In the genomic region with DNA sequence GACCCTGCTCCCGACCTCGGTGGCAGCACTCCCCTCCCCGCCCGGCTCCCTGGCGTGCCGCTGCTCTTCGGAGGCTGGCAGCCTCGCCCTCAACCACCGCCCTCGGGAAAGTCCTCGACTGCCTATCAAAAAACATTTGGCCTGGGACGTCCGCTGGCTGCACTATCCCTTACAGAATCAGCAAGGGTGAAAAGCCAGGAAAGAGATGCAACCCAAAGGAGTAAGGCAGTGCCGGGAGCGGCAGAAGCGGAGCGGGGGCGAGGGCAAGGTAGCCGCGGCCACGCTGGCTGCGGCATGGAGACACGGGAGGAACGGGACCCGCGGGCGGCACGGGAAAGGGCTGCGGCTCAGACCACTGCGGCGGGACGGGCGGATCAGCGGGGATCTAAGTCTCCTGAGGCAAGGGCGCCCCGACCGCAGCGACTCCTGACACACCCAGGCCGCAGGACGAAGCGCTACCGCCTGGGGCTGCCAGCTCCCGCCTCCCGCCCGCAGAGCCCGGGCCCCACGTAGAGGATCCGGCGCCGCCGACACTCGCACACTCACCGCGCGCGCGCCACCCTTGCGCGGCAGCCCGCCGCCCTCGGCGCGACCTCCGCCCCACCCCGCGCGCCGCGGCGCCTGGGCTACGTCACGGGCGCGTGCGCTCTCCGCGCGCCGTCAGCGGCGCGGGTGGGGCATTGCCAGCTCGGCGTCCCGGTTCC, we compare ENCODE assay signal across 8 cellular contexts. TPM values are rescaled to one million over a fixed set of nuclear protein-coding genes. Genes with fewer than 3 reads are reported as not detected.
DNase-seq lines count a peak whose midpoint lies in the region; ATAC-seq and TF ChIP-seq lines count a peak whose summit lies in the region.

A gene with protein sequence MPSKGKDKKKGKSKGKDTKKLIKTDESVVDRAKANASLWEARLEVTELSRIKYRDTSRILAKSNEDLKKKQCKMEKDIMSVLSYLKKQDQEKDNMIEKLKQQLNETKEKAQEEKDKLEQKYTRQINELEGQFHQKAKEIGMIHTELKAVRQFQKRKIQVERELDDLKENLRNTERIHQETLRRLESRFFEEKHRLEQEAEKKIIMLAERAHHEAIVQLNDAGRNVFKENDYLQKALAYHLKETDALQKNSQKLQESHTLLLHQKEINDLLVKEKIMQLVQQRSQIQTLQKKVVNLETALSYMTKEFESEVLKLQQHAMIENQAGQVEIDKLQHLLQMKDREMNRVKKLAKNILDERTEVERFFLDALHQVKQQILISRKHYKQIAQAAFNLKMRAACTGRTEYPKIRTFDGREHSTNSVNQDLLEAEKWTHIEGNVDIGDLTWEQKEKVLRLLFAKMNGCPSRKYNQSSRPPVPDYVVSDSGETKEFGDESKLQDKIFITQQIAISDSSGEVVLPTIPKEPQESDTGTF (plus strand): TSS at position 646 of the 704 bp plus-strand sequence. CDS start 130 bp downstream, outside the sequence.
Gene ENTPD5, minus strand, starts transcription at position 585 of the 704 bp plus-strand sequence. CDS start 31,186 bp downstream, outside the sequence.

- H3K27ac Mint-ChIP-seq in activated naive CD8-positive, alpha-beta T cell treated with anti-CD3 and anti-CD28 coated beads, Interleukin-2, amount 10 ng/mL, durations not matched to agents 7 days and 5 days = peak within 1 kb of the TSS; percentile 94

- H3K4me3 Mint-ChIP-seq in activated naive CD8-positive, alpha-beta T cell treated with anti-CD3 and anti-CD28 coated beads, Interleukin-2, amount 10 ng/mL, durations not matched to agents 7 days and 5 days = peak within 1 kb of the TSS; percentile 97

- H3K36me3 ChIP-seq in parathyroid adenoma (ENCODE audit: control insufficient read depth, insufficient read depth, low read length) (no peaks in the 10 kb centered on the region), thyroid gland (no peaks in the 10 kb centered on the region)

- TF ChIP-seq CTCF in parathyroid adenoma (IDR thresholded peaks at IDR 0.05) = no peak
- TF ChIP-seq CTCF in thyroid gland (IDR thresholded peaks at IDR 0.05) = peak in 3 of 6 experiments; percentile 1 to 14 (median 5)

- H3K4me2 ChIP-seq in parathyroid adenoma (ENCODE audit: low read length) = peak within 1 kb of the TSS; percentile 99

- POLR2A ChIA-PET in activated naive CD8-positive, alpha-beta T cell treated with anti-CD3 and anti-CD28 coated beads, Interleukin-2, amount 10 ng/mL, durations not matched to agents 7 days and 5 days (lab: Charles Lee) = interaction anchor here (0.6 to 1.8 kb wide), 6 partner anchors 65 to 556 kb away, joined by 3 to 9 read pairs (median 4); partner anchors contain the start of genes ALDH6A1, COQ6, FAM161B and LIN52

- DNase-seq in GM04504 (ENCODE audit: low read depth) (peak; percentile 77), NCI-H1048 (lab: John Stamatoyannopoulos, UW) (peak; percentile 74), SKM-1 treated with dmso at 0.1 percent for 144 hours (lab: John Stamatoyannopoulos, UW; ENCODE audit: unreplicated experiment) (peak; percentile 50), Right ventricle myocardium superior (peak; percentile 92), thyroid gland (peak; percentile 82 to 84)
- peak; percentile 88 for DNase-seq in activated naive CD8-positive, alpha-beta T cell treated with anti-CD3 and anti-CD28 coated beads, Interleukin-2, amount 10 ng/mL, durations not matched to agents 7 days and 5 days

- WGBS in thyroid gland, 2 donors = 0 to 1% methylated on average over 25 to 36 of the region's 86 CpGs

- H3K27me3 Mint-ChIP-seq in activated naive CD8-positive, alpha-beta T cell treated with anti-CD3 and anti-CD28 coated beads, Interleukin-2, amount 10 ng/mL, durations not matched to agents 7 days and 5 days = no peaks in the 10 kb centered on the region

- H3K27me3 ChIP-seq in parathyroid adenoma (ENCODE audit: control insufficient read depth, insufficient read depth, low read length) (no peaks in the 10 kb centered on the region), thyroid gland (no peaks in the 10 kb centered on the region)

- ATAC-seq in HG02571 (IDR thresholded peaks at IDR 0.05; ENCODE audit: unreplicated experiment) (peak; percentile 84), Right ventricle myocardium superior (ENCODE audit: poor library complexity) (peak; percentile 99)
- peak; percentile 96 for ATAC-seq in activated naive CD8-positive, alpha-beta T cell treated with anti-CD3 and anti-CD28 coated beads, Interleukin-2, amount 10 ng/mL, durations not matched to agents 7 days and 5 days (ENCODE audit: low read depth)

- intact Hi-C loops in Right ventricle myocardium superior (cut with DNase I) (no loop called here), thyroid gland (cut with DNase I) (no loop called here)

- H3K9me3 ChIP-seq in parathyroid adenoma (ENCODE audit: control insufficient read depth, low read length) (no peaks in the 10 kb centered on the region), thyroid gland (no peaks in the 10 kb centered on the region)

- H3K27ac ChIP-seq in parathyroid adenoma = peak within 1 kb of the TSS; percentile 90
- H3K27ac ChIP-seq in thyroid gland = peak within 1 kb of the TSS; percentile 89 to 91 (median 90)

- H3K9ac ChIP-seq in parathyroid adenoma = peak within 1 kb of the TSS; percentile 65

- no peaks in the 10 kb centered on the region for H3K36me3 Mint-ChIP-seq in activated naive CD8-positive, alpha-beta T cell treated with anti-CD3 and anti-CD28 coated beads, Interleukin-2, amount 10 ng/mL, durations not matched to agents 7 days and 5 days

- H3K4me1 Mint-ChIP-seq in activated naive CD8-positive, alpha-beta T cell treated with anti-CD3 and anti-CD28 coated beads, Interleukin-2, amount 10 ng/mL, durations not matched to agents 7 days and 5 days = peaks cover 17% of the 10 kb centered on the region

- peak within 1 kb of the TSS; percentile 100 for H2AFZ ChIP-seq in parathyroid adenoma

- H3K9me3 Mint-ChIP-seq in activated naive CD8-positive, alpha-beta T cell treated with anti-CD3 and anti-CD28 coated beads, Interleukin-2, amount 10 ng/mL, durations not matched to agents 7 days and 5 days = no peaks in the 10 kb centered on the region

- peak; percentile 79 to 98 for TF ChIP-seq POLR2A in thyroid gland (IDR thresholded peaks at IDR 0.05)

- no peaks in the 10 kb centered on the region for H3K79me2 ChIP-seq in parathyroid adenoma

- H3K4me3 ChIP-seq in parathyroid adenoma (ENCODE audit: low read depth, low read length) = peak within 1 kb of the TSS; percentile 82
- H3K4me3 ChIP-seq in thyroid gland (replicated peaks in 1 of 3) = peak within 1 kb of the TSS; percentile 58 to 96 (median 89)

- no peaks in the 10 kb centered on the region for H3K4me1 ChIP-seq in parathyroid adenoma
- H3K4me1 ChIP-seq in thyroid gland = peaks cover 4 to 12% of the 10 kb centered on the region in 2 donors

RNA-seq across cellular contexts. Expression of the first gene that starts in this region (rescaled TPM):
- total RNA-seq in activated naive CD8-positive, alpha-beta T cell treated with anti-CD3 and anti-CD28 coated beads, Interleukin-2, amount 10 ng/mL, durations not matched to agents 7 days and 5 days = 1 to 10 TPM; 1.2 to 2.9 TPM
- total RNA-seq in Right ventricle myocardium superior (2.3 TPM), thyroid gland (10 to 100 TPM; 19.6 to 36.8 (median 22.4) TPM)

RNA-seq across cellular contexts. Expression of gene ENTPD5, which starts in this region (rescaled TPM):
- total RNA-seq in activated naive CD8-positive, alpha-beta T cell treated with anti-CD3 and anti-CD28 coated beads, Interleukin-2, amount 10 ng/mL, durations not matched to agents 7 days and 5 days = 10 to 100 TPM; 13.5 to 14.4 TPM
- 5.6 TPM for total RNA-seq in Right ventricle myocardium superior
- total RNA-seq in thyroid gland = 10 to 100 TPM in 2 of 4 donors, 1 to 10 TPM in 2; 8.1 to 12.6 (median 10.0) TPM

Comparison
In these comparisons a context has a peak if more than half of its experiments do, and no peak if none do; other contexts are left out.
1. Peak in every context shown above with its lines: DNase-seq, ATAC-seq, H3K4me3 ChIP-seq and H3K27ac ChIP-seq.